ENCODE assay signal across 11 cellular contexts in genomic region chr5:59328801-59329296, GRCh38.
DNase-seq lines count a peak whose midpoint lies in the region; ATAC-seq, FAIRE-seq and TF ChIP-seq lines count a peak whose summit lies in the region.
"Had no signal": no experiment of that assay in that cellular context is flagged by ENCODE, and none has a peak within 500 bp of the region (broad histone marks: within the 10 kb centered on the region; RNA-seq: fewer than 3 reads in every experiment).

No MANE protein-coding gene starts in this region.

- H3K4me3 ChIP-seq in BE2C (ENCODE audit: low read depth, low read length) (no peak overlapping the region), kidney (ENCODE audit: low read length in 2 of 2) (no peak overlapping the region), coronary artery (no peak overlapping the region)
- H3K4me3 ChIP-seq: upper lobe of right lung had no signal

- TF ChIP-seq CTCF in BE2C (IDR thresholded peaks at IDR 0.05; ENCODE audit: low read depth, low read length) (no peak), kidney (IDR thresholded peaks at IDR 0.05; ENCODE audit: borderline replicate concordance, extremely low read depth, insufficient read depth) (no peak), coronary artery (IDR thresholded peaks at IDR 0.05) (no peak)

- no peaks in the 10 kb centered on the region for H3K27me3 ChIP-seq in BE2C
- H3K27me3 ChIP-seq: upper lobe of right lung had no signal

- H3K36me3 ChIP-seq in BE2C (no peaks in the 10 kb centered on the region), kidney (ENCODE audit: control insufficient read depth in 1 of 2, insufficient read depth in 2 of 2, low read length in 2 of 2) (no peaks in the 10 kb centered on the region)
- H3K36me3 ChIP-seq: upper lobe of right lung had no signal

- H3K4me1 ChIP-seq in BE2C, result peaks cover 18% of the 10 kb centered on the region
- peaks cover 9 to 11% of the 10 kb centered on the region in 2 donors for H3K4me1 ChIP-seq in kidney (ENCODE audit: control insufficient read depth in 1 of 2, insufficient read depth in 1 of 2, low read depth in 1 of 2, low read length in 2 of 2)
- H3K4me1 ChIP-seq: upper lobe of right lung had no signal

- no peaks in the 10 kb centered on the region for H3K9me3 ChIP-seq in BE2C
- H3K9me3 ChIP-seq in kidney (ENCODE audit: control insufficient read depth in 1 of 2, low read length in 2 of 2), result no peaks in the 10 kb centered on the region
- H3K9me3 ChIP-seq: upper lobe of right lung had no signal

- H3K27ac ChIP-seq in kidney (ENCODE audit: low read depth in 2 of 2, low read length in 2 of 2), result peak overlapping the region in 1 of 2 donors; percentile 32
- no peak overlapping the region for H3K27ac ChIP-seq in coronary artery
- H3K27ac ChIP-seq: upper lobe of right lung had no signal

- no peak for FAIRE-seq in kidney (lab: Jason Lieb, UNC)

- no peak for ATAC-seq in GM21737 (IDR thresholded peaks at IDR 0.05; ENCODE audit: unreplicated experiment)
- ATAC-seq: upper lobe of right lung had no signal

- no peak overlapping the region for H3K9ac ChIP-seq in kidney (ENCODE audit: low read length in 2 of 2)

- DNase-seq in BE2C (peak; percentile 21), LHCN-M2 (ENCODE audit: low read depth) (peak; percentile 85), brain pericyte (ENCODE audit: low read depth, low spot score) (peak; percentile 12), kidney (peak; percentile 41), coronary artery (ENCODE audit: low spot score) (no peak), SHP77 (lab: John Stamatoyannopoulos, UW) (no peak), retina (no peak)
- DNase-seq: NCI-H2081 treated with DMSO at 0.1 percent for 48 hours, T-helper 2 cell, upper lobe of right lung had no signal

- intact Hi-C loops in kidney (cut with DNase I), result no loop called here

Comparison
In these comparisons a context has a peak if more than half of its experiments do, and no peak if none do; other contexts are left out.
1. DNase-seq: peak in BE2C (single experiment), LHCN-M2 (single experiment), brain pericyte (single experiment) and kidney (single experiment); none in coronary artery (single experiment), SHP77 (0 of 2) and retina (single experiment).